In the genomic region with DNA sequence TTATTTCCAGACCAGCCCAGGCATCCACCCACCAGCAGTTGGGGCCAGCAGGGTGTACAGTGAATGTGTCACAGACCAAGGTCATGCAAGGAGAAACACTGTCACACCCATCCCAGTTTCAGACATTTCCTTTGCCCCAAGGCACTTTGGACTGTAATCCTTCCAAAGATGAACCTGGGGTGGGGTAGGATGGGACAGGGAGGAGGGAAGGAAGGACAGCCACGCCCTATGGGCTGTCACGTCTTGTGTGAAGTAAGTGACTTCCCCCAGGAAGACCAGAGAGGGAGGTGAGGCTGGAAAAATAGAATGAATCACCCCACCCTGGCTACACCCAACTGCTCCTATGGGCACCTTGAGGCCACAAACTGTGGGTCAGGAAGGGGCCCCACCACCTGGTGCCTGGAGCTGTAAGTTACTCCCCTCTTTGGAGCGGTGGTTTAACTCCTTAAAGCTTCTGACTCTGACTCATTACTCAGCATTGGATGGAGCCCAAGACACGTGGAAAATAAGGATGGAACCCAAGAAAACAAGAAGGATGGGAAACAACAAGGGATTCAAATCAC, we compare ENCODE assay signal across 1 cellular context.
TF ChIP-seq lines count a peak whose summit lies in the region.

No MANE protein-coding gene starts in this region.

TF ChIP-seq in HepG2, 621 proteins besides CTCF, POLR2A, EP300 and RAD21 (continued from another document):
- TF ChIP-seq, protein P1, sequence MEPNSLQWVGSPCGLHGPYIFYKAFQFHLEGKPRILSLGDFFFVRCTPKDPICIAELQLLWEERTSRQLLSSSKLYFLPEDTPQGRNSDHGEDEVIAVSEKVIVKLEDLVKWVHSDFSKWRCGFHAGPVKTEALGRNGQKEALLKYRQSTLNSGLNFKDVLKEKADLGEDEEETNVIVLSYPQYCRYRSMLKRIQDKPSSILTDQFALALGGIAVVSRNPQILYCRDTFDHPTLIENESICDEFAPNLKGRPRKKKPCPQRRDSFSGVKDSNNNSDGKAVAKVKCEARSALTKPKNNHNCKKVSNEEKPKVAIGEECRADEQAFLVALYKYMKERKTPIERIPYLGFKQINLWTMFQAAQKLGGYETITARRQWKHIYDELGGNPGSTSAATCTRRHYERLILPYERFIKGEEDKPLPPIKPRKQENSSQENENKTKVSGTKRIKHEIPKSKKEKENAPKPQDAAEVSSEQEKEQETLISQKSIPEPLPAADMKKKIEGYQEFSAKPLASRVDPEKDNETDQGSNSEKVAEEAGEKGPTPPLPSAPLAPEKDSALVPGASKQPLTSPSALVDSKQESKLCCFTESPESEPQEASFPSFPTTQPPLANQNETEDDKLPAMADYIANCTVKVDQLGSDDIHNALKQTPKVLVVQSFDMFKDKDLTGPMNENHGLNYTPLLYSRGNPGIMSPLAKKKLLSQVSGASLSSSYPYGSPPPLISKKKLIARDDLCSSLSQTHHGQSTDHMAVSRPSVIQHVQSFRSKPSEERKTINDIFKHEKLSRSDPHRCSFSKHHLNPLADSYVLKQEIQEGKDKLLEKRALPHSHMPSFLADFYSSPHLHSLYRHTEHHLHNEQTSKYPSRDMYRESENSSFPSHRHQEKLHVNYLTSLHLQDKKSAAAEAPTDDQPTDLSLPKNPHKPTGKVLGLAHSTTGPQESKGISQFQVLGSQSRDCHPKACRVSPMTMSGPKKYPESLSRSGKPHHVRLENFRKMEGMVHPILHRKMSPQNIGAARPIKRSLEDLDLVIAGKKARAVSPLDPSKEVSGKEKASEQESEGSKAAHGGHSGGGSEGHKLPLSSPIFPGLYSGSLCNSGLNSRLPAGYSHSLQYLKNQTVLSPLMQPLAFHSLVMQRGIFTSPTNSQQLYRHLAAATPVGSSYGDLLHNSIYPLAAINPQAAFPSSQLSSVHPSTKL (CRISPR knock-in tag; IDR thresholded peaks at IDR 0.05) = peak; percentile 51; the same call in 1 of the 2 replicates
- TF ChIP-seq ESRRA (CRISPR knock-in tag; IDR thresholded peaks at IDR 0.05; ENCODE audit: low read depth) (peak; percentile 82), HNF4A (CRISPR knock-in tag; IDR thresholded peaks at IDR 0.05) (peak; percentile 55), PRMT3 (CRISPR knock-in tag; IDR thresholded peaks at IDR 0.05; ENCODE audit: borderline replicate concordance, low read depth) (no peak), ERF (CRISPR knock-in tag; IDR thresholded peaks at IDR 0.05) (no peak), HES4 (CRISPR knock-in tag; IDR thresholded peaks at IDR 0.05; ENCODE audit: borderline replicate concordance) (no peak), GABPB1 (CRISPR knock-in tag; IDR thresholded peaks at IDR 0.05) (no peak), ZNF264 (CRISPR knock-in tag; IDR thresholded peaks at IDR 0.05) (peak; percentile 94), REL (CRISPR knock-in tag; conservative IDR thresholded peaks at IDR 0.05) (no peak), ZNF292 (CRISPR knock-in tag; IDR thresholded peaks at IDR 0.05; ENCODE audit: borderline replicate concordance, low read depth) (peak; percentile 16; the same call in 1 of the 2 replicates)
- TF ChIP-seq, protein P2, sequence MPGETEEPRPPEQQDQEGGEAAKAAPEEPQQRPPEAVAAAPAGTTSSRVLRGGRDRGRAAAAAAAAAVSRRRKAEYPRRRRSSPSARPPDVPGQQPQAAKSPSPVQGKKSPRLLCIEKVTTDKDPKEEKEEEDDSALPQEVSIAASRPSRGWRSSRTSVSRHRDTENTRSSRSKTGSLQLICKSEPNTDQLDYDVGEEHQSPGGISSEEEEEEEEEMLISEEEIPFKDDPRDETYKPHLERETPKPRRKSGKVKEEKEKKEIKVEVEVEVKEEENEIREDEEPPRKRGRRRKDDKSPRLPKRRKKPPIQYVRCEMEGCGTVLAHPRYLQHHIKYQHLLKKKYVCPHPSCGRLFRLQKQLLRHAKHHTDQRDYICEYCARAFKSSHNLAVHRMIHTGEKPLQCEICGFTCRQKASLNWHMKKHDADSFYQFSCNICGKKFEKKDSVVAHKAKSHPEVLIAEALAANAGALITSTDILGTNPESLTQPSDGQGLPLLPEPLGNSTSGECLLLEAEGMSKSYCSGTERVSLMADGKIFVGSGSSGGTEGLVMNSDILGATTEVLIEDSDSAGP (CRISPR knock-in tag; IDR thresholded peaks at IDR 0.05; ENCODE audit: borderline replicate concordance) = 0 out of 2 replicates have a peak, but pooled peaks have one; percentile 30
- TF ChIP-seq, protein P3, sequence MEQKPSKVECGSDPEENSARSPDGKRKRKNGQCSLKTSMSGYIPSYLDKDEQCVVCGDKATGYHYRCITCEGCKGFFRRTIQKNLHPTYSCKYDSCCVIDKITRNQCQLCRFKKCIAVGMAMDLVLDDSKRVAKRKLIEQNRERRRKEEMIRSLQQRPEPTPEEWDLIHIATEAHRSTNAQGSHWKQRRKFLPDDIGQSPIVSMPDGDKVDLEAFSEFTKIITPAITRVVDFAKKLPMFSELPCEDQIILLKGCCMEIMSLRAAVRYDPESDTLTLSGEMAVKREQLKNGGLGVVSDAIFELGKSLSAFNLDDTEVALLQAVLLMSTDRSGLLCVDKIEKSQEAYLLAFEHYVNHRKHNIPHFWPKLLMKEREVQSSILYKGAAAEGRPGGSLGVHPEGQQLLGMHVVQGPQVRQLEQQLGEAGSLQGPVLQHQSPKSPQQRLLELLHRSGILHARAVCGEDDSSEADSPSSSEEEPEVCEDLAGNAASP (CRISPR knock-in tag; IDR thresholded peaks at IDR 0.05; ENCODE audit: borderline replicate concordance) = peak; percentile 41; the same call in 1 of the 2 replicates
